23 cellular contexts compared by ENCODE assay signal in the genomic region with DNA sequence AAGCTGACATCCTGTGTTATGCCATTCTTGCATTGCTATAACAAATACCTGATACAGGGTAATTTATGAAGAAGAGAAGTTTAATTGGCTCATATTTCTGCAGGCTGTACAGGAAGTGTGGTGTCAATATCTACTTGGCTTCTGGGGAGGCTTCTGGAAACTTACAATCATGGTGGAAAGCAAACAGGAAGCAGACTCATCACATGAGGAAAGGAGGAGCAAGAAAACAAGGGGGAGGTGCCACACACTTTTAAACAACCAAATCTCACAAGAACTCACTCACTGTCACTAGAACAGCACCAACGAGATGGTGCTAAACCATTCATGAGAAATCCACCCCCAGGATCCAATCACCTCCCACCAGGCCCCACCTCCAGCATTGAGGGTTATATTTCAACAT.
DNase-seq lines count a peak whose midpoint lies in the region; ATAC-seq, FAIRE-seq and TF ChIP-seq lines count a peak whose summit lies in the region.
"Had no signal": no experiment of that assay in that cellular context is flagged by ENCODE, and none has a peak within 500 bp of the region (broad histone marks: within the 10 kb centered on the region; RNA-seq: fewer than 3 reads in every experiment).

No MANE protein-coding gene starts in this region.

- no peaks in the 10 kb centered on the region for H3K9me3 ChIP-seq in A549
- H3K9me3 ChIP-seq: left ventricle myocardium inferior, vagina had no signal

- peaks cover 19% of the 10 kb centered on the region for H3K9me3 Mint-ChIP-seq in mesothelial cell of epicardium
- H3K9me3 Mint-ChIP-seq: stimulated activated memory B cell treated with anti-CD40 and anti-IgM and Interleukin-4, amounts not matched to agents 10 μg/mL and 1 μg/mL and 100 μg/mL, for 72 hours had no signal

- H3K4me3 ChIP-seq in A549: no peak overlapping the region
- no peak overlapping the region for H3K4me3 ChIP-seq in H7 (ENCODE audit: insufficient read depth, low read depth, low read length)
- H3K4me3 ChIP-seq: coronary artery, heart left ventricle, left ventricle myocardium inferior, skin epidermis, vagina had no signal

- FAIRE-seq in A549 (lab: Jason Lieb, UNC): peak; percentile 51

- TF ChIP-seq POLR2A in A549 (IDR thresholded peaks at IDR 0.05; ENCODE audit: low read length): no peak

- DNase-seq in A549 (ENCODE audit: low read depth in 1 of 2, low spot score in 1 of 2) (no peak), M059J (ENCODE audit: low read depth) (peak; percentile 84), dermis blood vessel endothelial cell (peak; percentile 61), mesothelial cell of epicardium (ENCODE audit: low spot score in 2 of 2, unreplicated experiment in 2 of 2) (no peak), H7 (no peak), caudate nucleus (lab: John Stamatoyannopoulos, UW) (no peak)
- DNase-seq: activated CD4-positive, alpha-beta T cell treated with anti-CD3 and anti-CD28 coated beads for 1 hour; activated effector memory CD4-positive, alpha-beta T cell treated with anti-CD3 and anti-CD28 coated beads, Interleukin-2, amount 50 U/mL, for 16 hours; heart left ventricle; left ventricle myocardium inferior; MM.1S; NCI-H69; OCI-M1; SHP77 treated with DMSO at 0.1 percent for 48 hours; stimulated activated CD4-positive, alpha-beta T cell treated with anti-CD3 and anti-CD28 coated beads, Interleukin-2, amount 100 ng/mL, for 24 hours had no signal

- TF ChIP-seq EP300 in A549 (IDR thresholded peaks at IDR 0.05): no peak

- H3K4me1 ChIP-seq in A549: no peaks in the 10 kb centered on the region
- H3K4me1 ChIP-seq: heart left ventricle, left ventricle myocardium inferior, vagina had no signal

- H3K27ac ChIP-seq in A549: no peak overlapping the region
- no peak overlapping the region for H3K27ac ChIP-seq in caudate nucleus (ENCODE audit: low read depth, low read length)
- H3K27ac ChIP-seq: coronary artery, heart left ventricle, left ventricle myocardium inferior, skin epidermis, vagina had no signal

- CTCF ChIA-PET in A549 (lab: Yijun Ruan, JAX): interaction anchor here (1.5 kb wide), 1 partner anchor 16 kb away, joined by 3 read pairs; no protein-coding TSS in a partner anchor

- H3K4me3 Mint-ChIP-seq in mesothelial cell of epicardium: no peak overlapping the region
- H3K4me3 Mint-ChIP-seq: CD4-positive, CD25-positive, alpha-beta regulatory T cell; neural crest cell; stimulated activated memory B cell treated with anti-CD40 and anti-IgM and Interleukin-4, amounts not matched to agents 10 μg/mL and 1 μg/mL and 100 μg/mL, for 72 hours had no signal

- H3K27ac Mint-ChIP-seq in mesothelial cell of epicardium: peak overlapping the region; percentile 90
- H3K27ac Mint-ChIP-seq: CD4-positive, CD25-positive, alpha-beta regulatory T cell; progenitor cell of endocrine pancreas; stimulated activated memory B cell treated with anti-CD40 and anti-IgM and Interleukin-4, amounts not matched to agents 10 μg/mL and 1 μg/mL and 100 μg/mL, for 72 hours had no signal

- H3K27me3 Mint-ChIP-seq in mesothelial cell of epicardium (ENCODE audit: low read depth): no peaks in the 10 kb centered on the region
- H3K27me3 Mint-ChIP-seq: progenitor cell of endocrine pancreas had no signal

- 16% methylated on average over 1 of the region's 1 CpG for WGBS in A549 (ENCODE audit: missing lambda C conversion rate)

- TF ChIP-seq CTCF in A549 (IDR thresholded peaks at IDR 0.05) (no peak), mesothelial cell of epicardium (IDR thresholded peaks at IDR 0.05; ENCODE audit: unreplicated experiment) (no peak)

- H3K4me1 Mint-ChIP-seq in mesothelial cell of epicardium: peaks cover 30% of the 10 kb centered on the region
- H3K4me1 Mint-ChIP-seq: neural crest cell; stimulated activated memory B cell treated with anti-CD40 and anti-IgM and Interleukin-4, amounts not matched to agents 10 μg/mL and 1 μg/mL and 100 μg/mL, for 72 hours had no signal

- ATAC-seq in A549 (no peak), HG02798 (IDR thresholded peaks at IDR 0.05; ENCODE audit: poor library complexity, unreplicated experiment) (no peak)
- ATAC-seq: heart left ventricle; stimulated activated memory B cell treated with anti-CD40 and anti-IgM and Interleukin-4, amounts not matched to agents 10 μg/mL and 1 μg/mL and 100 μg/mL, for 72 hours had no signal

- no peak overlapping the region for H3K4me2 ChIP-seq in A549

- no peak for TF ChIP-seq RAD21 in A549 (conservative IDR thresholded peaks at IDR 0.05 in 1 of 2, IDR thresholded peaks at IDR 0.05 in 1 of 2)

- POLR2A ChIA-PET in A549 (lab: Yijun Ruan, JAX): no interaction called here

- no peaks in the 10 kb centered on the region for H3K27me3 ChIP-seq in H7 (ENCODE audit: control insufficient read depth, insufficient read depth, low read length)
- H3K27me3 ChIP-seq: vagina had no signal

- H3K36me3 ChIP-seq in H7 (replicated peaks; ENCODE audit: control insufficient read depth, insufficient read depth, low read length): no peaks in the 10 kb centered on the region
- H3K36me3 ChIP-seq: heart left ventricle, left ventricle myocardium inferior, vagina had no signal

- H3K36me3 Mint-ChIP-seq in mesothelial cell of epicardium: peaks cover 1% of the 10 kb centered on the region
- H3K36me3 Mint-ChIP-seq: CD4-positive, CD25-positive, alpha-beta regulatory T cell; stimulated activated memory B cell treated with anti-CD40 and anti-IgM and Interleukin-4, amounts not matched to agents 10 μg/mL and 1 μg/mL and 100 μg/mL, for 72 hours had no signal

TF ChIP-seq in A549, 52 proteins besides CTCF, POLR2A, EP300 and RAD21:
- no peak for TF ChIP-seq FOXS1 (CRISPR knock-in tag; IDR thresholded peaks at IDR 0.05)
- TF ChIP-seq TP53 (CRISPR knock-in tag; IDR thresholded peaks at IDR 0.05): no peak
- no peak for TF ChIP-seq CHD2 (IDR thresholded peaks at IDR 0.05; ENCODE audit: low read length, partially characterized antibody)
- no peak for TF ChIP-seq PHF8 (IDR thresholded peaks at IDR 0.05; ENCODE audit: borderline replicate concordance, low read depth)
- TF ChIP-seq, protein P1, sequence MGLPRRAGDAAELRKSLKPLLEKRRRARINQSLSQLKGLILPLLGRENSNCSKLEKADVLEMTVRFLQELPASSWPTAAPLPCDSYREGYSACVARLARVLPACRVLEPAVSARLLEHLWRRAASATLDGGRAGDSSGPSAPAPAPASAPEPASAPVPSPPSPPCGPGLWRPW (IDR thresholded peaks at IDR 0.05): no peak
- no peak for TF ChIP-seq GATA3 (IDR thresholded peaks at IDR 0.05; ENCODE audit: borderline replicate concordance)
- TF ChIP-seq ZC3H11A (IDR thresholded peaks at IDR 0.05): no peak
- TF ChIP-seq, protein P2, sequence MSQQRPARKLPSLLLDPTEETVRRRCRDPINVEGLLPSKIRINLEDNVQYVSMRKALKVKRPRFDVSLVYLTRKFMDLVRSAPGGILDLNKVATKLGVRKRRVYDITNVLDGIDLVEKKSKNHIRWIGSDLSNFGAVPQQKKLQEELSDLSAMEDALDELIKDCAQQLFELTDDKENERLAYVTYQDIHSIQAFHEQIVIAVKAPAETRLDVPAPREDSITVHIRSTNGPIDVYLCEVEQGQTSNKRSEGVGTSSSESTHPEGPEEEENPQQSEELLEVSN (IDR thresholded peaks at IDR 0.05; ENCODE audit: borderline replicate concordance, low read depth): no peak
- TF ChIP-seq, protein P3, sequence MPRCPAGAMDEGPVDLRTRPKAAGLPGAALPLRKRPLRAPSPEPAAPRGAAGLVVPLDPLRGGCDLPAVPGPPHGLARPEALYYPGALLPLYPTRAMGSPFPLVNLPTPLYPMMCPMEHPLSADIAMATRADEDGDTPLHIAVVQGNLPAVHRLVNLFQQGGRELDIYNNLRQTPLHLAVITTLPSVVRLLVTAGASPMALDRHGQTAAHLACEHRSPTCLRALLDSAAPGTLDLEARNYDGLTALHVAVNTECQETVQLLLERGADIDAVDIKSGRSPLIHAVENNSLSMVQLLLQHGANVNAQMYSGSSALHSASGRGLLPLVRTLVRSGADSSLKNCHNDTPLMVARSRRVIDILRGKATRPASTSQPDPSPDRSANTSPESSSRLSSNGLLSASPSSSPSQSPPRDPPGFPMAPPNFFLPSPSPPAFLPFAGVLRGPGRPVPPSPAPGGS (IDR thresholded peaks at IDR 0.05): no peak
- TF ChIP-seq HDAC2 (IDR thresholded peaks at IDR 0.05): no peak
- no peak for TF ChIP-seq RFX5 (IDR thresholded peaks at IDR 0.05)

Comparison
In these comparisons a context has a peak if more than half of its experiments do, and no peak if none do; other contexts are left out.
1. DNase-seq: peak in M059J (single experiment) and dermis blood vessel endothelial cell (single experiment); none in A549 (0 of 2), mesothelial cell of epicardium (0 of 2), H7 (single experiment) and caudate nucleus (0 of 61).